38 cellular contexts compared by ENCODE assay signal in genomic region chr11:89176938-89177337, GRCh38. TPM values are rescaled to one million over a fixed set of nuclear protein-coding genes. Genes with fewer than 3 reads are reported as not detected.
"Had no signal": no experiment of that assay in that cellular context is flagged by ENCODE, and none has a peak within 500 bp of the region (broad histone marks: within the 10 kb centered on the region; RNA-seq: fewer than 3 reads in every experiment).

No MANE protein-coding gene starts in this region.

- H3K4me3 ChIP-seq: adrenal gland, body of pancreas, breast epithelium had no signal

- H3K4me1 ChIP-seq: adrenal gland, body of pancreas, breast epithelium had no signal

- H3K36me3 Mint-ChIP-seq: activated CD4-positive, alpha-beta memory T cell treated with anti-CD3 and anti-CD28 coated beads for 36 hours; activated naive CD4-positive, alpha-beta T cell treated with anti-CD3 and anti-CD28 coated beads, Interleukin-2, amount 50 U/mL, for 72 hours; activated naive CD8-positive, alpha-beta T cell treated with anti-CD3 and anti-CD28 coated beads for 36 hours had no signal

- FAIRE-seq: astrocyte, TTC549 had no signal

- H3K27me3 Mint-ChIP-seq: activated B cell treated with CpG ODN at 0.5 μM for 24 hours; activated CD4-positive, alpha-beta memory T cell treated with anti-CD3 and anti-CD28 coated beads for 36 hours; activated CD4-positive, alpha-beta T cell treated with anti-CD3 and anti-CD28 coated beads, Interleukin-2, amount 10 ng/mL, durations not matched to agents 24 days and 14 days; activated CD8-positive, alpha-beta T cell treated with anti-CD3 and anti-CD28 coated beads for 36 hours; activated naive CD8-positive, alpha-beta T cell treated with anti-CD3 and anti-CD28 coated beads for 36 hours; activated T-helper 17 cell treated with anti-CD3 and anti-CD28 coated beads, Interleukin-2, amount 50 U/mL, for 72 hours had no signal

- H3K9me3 ChIP-seq: adrenal gland, body of pancreas, breast epithelium had no signal

- ATAC-seq: activated CD8-positive, alpha-beta T cell treated with anti-CD3 and anti-CD28 coated beads for 36 hours; activated naive CD4-positive, alpha-beta T cell treated with anti-CD3 and anti-CD28 coated beads, Interleukin-2, amount 50 U/mL, for 72 hours; activated T-cell treated with anti-CD3 and anti-CD28 coated beads, Interleukin-2, amount 50 U/mL, for 4 hours; activated T-cell treated with anti-CD3 and anti-CD28 coated beads, Interleukin-2, amount 50 U/mL, for 72 hours; activated T-helper 17 cell treated with anti-CD3 and anti-CD28 coated beads, Interleukin-2, amount 50 U/mL, for 72 hours; body of pancreas had no signal

- H3K9me3 Mint-ChIP-seq: activated B cell treated with CpG ODN at 0.5 μM for 24 hours; activated CD4-positive, alpha-beta memory T cell treated with anti-CD3 and anti-CD28 coated beads for 36 hours; activated CD4-positive, alpha-beta T cell treated with anti-CD3 and anti-CD28 coated beads, Interleukin-2, amount 10 ng/mL, durations not matched to agents 24 days and 14 days; activated CD8-positive, alpha-beta T cell treated with anti-CD3 and anti-CD28 coated beads for 36 hours; activated naive CD4-positive, alpha-beta T cell treated with anti-CD3 and anti-CD28 coated beads, Interleukin-2, amount 50 U/mL, for 72 hours; activated naive CD8-positive, alpha-beta T cell treated with anti-CD3 and anti-CD28 coated beads for 36 hours; activated T-cell treated with anti-CD3 and anti-CD28 coated beads, Interleukin-2, amount 50 U/mL, for 4 hours; activated T-cell treated with anti-CD3 and anti-CD28 coated beads, Interleukin-2, amount 50 U/mL, for 72 hours; activated T-helper 1 cell treated with anti-CD3 and anti-CD28 coated beads, Interleukin-12 subunit alpha, Interleukin-12 subunit beta, Interleukin-2, Interleukin-4 antibody, amounts not matched to agents 30 ng/mL and 10 ng/mL and 1 ng/mL, durations not matched to agents 14 hours and 24 hours and 36 hours; T-helper 1 cell treated with Interleukin-12 subunit alpha and Interleukin-12 subunit beta and Interleukin-4 antibody, amounts not matched to agents 30 μg/mL and 1 μg/mL, for 36 hours; T-helper 2 cell treated with Interferon-gamma antibody and Interleukin-4, amounts not matched to agents 5 μg/mL and 100 μg/mL, for 36 hours had no signal

- H3K27ac ChIP-seq: adrenal gland, body of pancreas, brain microvascular endothelial cell, breast epithelium, VCaP had no signal

- DNase-seq: activated B cell treated with CpG ODN at 0.5 μM for 24 hours; activated CD4-positive, alpha-beta memory T cell treated with anti-CD3 and anti-CD28 coated beads for 36 hours; activated CD4-positive, alpha-beta T cell treated with anti-CD3 and anti-CD28 coated beads for 4 hours; activated CD4-positive, alpha-beta T cell treated with anti-CD3 and anti-CD28 coated beads, Interleukin-2, amount 10 ng/mL, durations not matched to agents 24 days and 14 days; activated CD4-positive, alpha-beta T cell treated with anti-CD3 and anti-CD28 coated beads, Interleukin-2, amount 50 U/mL, for 1 hour; activated CD4-positive, alpha-beta T cell treated with anti-CD3 and anti-CD28 coated beads, Interleukin-2, amount 50 U/mL, for 4 hours; activated CD4-positive, CD25-positive, alpha-beta regulatory T cell treated with anti-CD3 and anti-CD28 coated beads, Interleukin-2, amount 50 U/mL, for 72 hours; activated CD8-positive, alpha-beta memory T cell treated with anti-CD3 and anti-CD28 coated beads, Interleukin-2, amount 50 U/mL, for 4 hours; activated CD8-positive, alpha-beta T cell treated with anti-CD3 and anti-CD28 coated beads for 36 hours; activated effector memory CD4-positive, alpha-beta T cell treated with anti-CD3 and anti-CD28 coated beads, Interleukin-2, amount 50 U/mL, for 16 hours; activated gamma-delta T cell treated with Interleukin-2 at 50 U/mL for 16 hours; activated naive CD4-positive, alpha-beta T cell; activated naive CD4-positive, alpha-beta T cell treated with anti-CD3 and anti-CD28 coated beads, Interleukin-2, amount 50 U/mL, for 16 hours; activated naive CD8-positive, alpha-beta T cell treated with anti-CD3 and anti-CD28 coated beads for 36 hours; activated T-cell treated with anti-CD3 and anti-CD28 coated beads for 4 hours; activated T-cell treated with anti-CD3 and anti-CD28 coated beads, Interleukin-2, amount 50 U/mL, for 1 hour; activated T-cell treated with anti-CD3 and anti-CD28 coated beads, Interleukin-2, amount 50 U/mL, for 4 hours; activated T-cell treated with anti-CD3 and anti-CD28 coated beads, Interleukin-2, amount 50 U/mL, for 72 hours; adrenal gland; amniotic stem cell; aorta; body of pancreas; brain microvascular endothelial cell; central memory CD4-positive, alpha-beta T cell; T-helper 1 cell; T-helper 2 cell; T-helper 9 cell had no signal

- H3K4me3 Mint-ChIP-seq: activated B cell treated with CpG ODN at 0.5 μM for 24 hours; activated CD4-positive, alpha-beta memory T cell treated with anti-CD3 and anti-CD28 coated beads for 36 hours; activated CD4-positive, alpha-beta T cell treated with anti-CD3 and anti-CD28 coated beads, Interleukin-2, amount 10 ng/mL, durations not matched to agents 24 days and 14 days; activated CD8-positive, alpha-beta T cell treated with anti-CD3 and anti-CD28 coated beads for 36 hours; activated naive CD8-positive, alpha-beta T cell treated with anti-CD3 and anti-CD28 coated beads for 36 hours; activated T-cell treated with anti-CD3 and anti-CD28 coated beads, Interleukin-2, amount 50 U/mL, for 4 hours; activated T-cell treated with anti-CD3 and anti-CD28 coated beads, Interleukin-2, amount 50 U/mL, for 72 hours; activated T-helper 1 cell treated with anti-CD3 and anti-CD28 coated beads, Interleukin-12 subunit alpha, Interleukin-12 subunit beta, Interleukin-2, Interleukin-4 antibody, amounts not matched to agents 30 ng/mL and 10 ng/mL and 1 ng/mL, durations not matched to agents 14 hours and 24 hours and 36 hours; activated T-helper 17 cell treated with anti-CD3 and anti-CD28 coated beads, Interleukin-2, amount 50 U/mL, for 72 hours; T-helper 1 cell treated with Interleukin-12 subunit alpha and Interleukin-12 subunit beta and Interleukin-4 antibody, amounts not matched to agents 30 μg/mL and 1 μg/mL, for 36 hours; T-helper 2 cell treated with Interferon-gamma antibody and Interleukin-4, amounts not matched to agents 5 μg/mL and 100 μg/mL, for 36 hours had no signal

- H3K36me3 ChIP-seq: adrenal gland, brain microvascular endothelial cell, breast epithelium had no signal

- H3K27ac Mint-ChIP-seq: activated B cell treated with CpG ODN at 0.5 μM for 24 hours; activated CD4-positive, alpha-beta memory T cell treated with anti-CD3 and anti-CD28 coated beads for 36 hours; activated CD4-positive, alpha-beta T cell treated with anti-CD3 and anti-CD28 coated beads, Interleukin-2, amount 10 ng/mL, durations not matched to agents 24 days and 14 days; activated CD8-positive, alpha-beta T cell treated with anti-CD3 and anti-CD28 coated beads for 36 hours; activated naive CD4-positive, alpha-beta T cell treated with anti-CD3 and anti-CD28 coated beads, Interleukin-2, amount 50 U/mL, for 72 hours; activated naive CD8-positive, alpha-beta T cell treated with anti-CD3 and anti-CD28 coated beads for 36 hours; activated T-cell treated with anti-CD3 and anti-CD28 coated beads, Interleukin-2, amount 50 U/mL, for 72 hours; activated T-helper 1 cell treated with anti-CD3 and anti-CD28 coated beads, Interleukin-12 subunit alpha, Interleukin-12 subunit beta, Interleukin-2, Interleukin-4 antibody, amounts not matched to agents 30 ng/mL and 10 ng/mL and 1 ng/mL, durations not matched to agents 14 hours and 24 hours and 36 hours; activated T-helper 17 cell treated with anti-CD3 and anti-CD28 coated beads, Interleukin-2, amount 50 U/mL, for 72 hours; T-helper 1 cell treated with Interleukin-12 subunit alpha and Interleukin-12 subunit beta and Interleukin-4 antibody, amounts not matched to agents 30 μg/mL and 1 μg/mL, for 36 hours; T-helper 2 cell treated with Interferon-gamma antibody and Interleukin-4, amounts not matched to agents 5 μg/mL and 100 μg/mL, for 36 hours had no signal

- H3K4me1 Mint-ChIP-seq: activated B cell treated with CpG ODN at 0.5 μM for 24 hours; activated CD4-positive, alpha-beta T cell treated with anti-CD3 and anti-CD28 coated beads, Interleukin-2, amount 10 ng/mL, durations not matched to agents 24 days and 14 days; activated T-helper 17 cell treated with anti-CD3 and anti-CD28 coated beads, Interleukin-2, amount 50 U/mL, for 72 hours had no signal

- H3K27me3 ChIP-seq: adrenal gland, body of pancreas, brain microvascular endothelial cell, breast epithelium had no signal

RNA-seq across cellular contexts. Expression of gene TYR, which starts 0.7 kb away (rescaled TPM):
- total RNA-seq: activated B cell treated with CpG ODN at 0.5 μM for 24 hours; activated CD4-positive, alpha-beta memory T cell treated with anti-CD3 and anti-CD28 coated beads for 36 hours; activated CD4-positive, alpha-beta T cell treated with anti-CD3 and anti-CD28 coated beads, Interleukin-2, amount 10 ng/mL, durations not matched to agents 24 days and 14 days; activated CD8-positive, alpha-beta memory T cell treated with anti-CD3 and anti-CD28 coated beads for 36 hours; activated CD8-positive, alpha-beta T cell treated with anti-CD3 and anti-CD28 coated beads for 36 hours; activated naive CD4-positive, alpha-beta T cell treated with anti-CD3 and anti-CD28 coated beads, Interleukin-2, amount 50 U/mL, for 72 hours; activated naive CD8-positive, alpha-beta T cell treated with anti-CD3 and anti-CD28 coated beads for 36 hours; activated T-cell treated with anti-CD3 and anti-CD28 coated beads, Interleukin-2, amount 50 U/mL, for 4 hours; activated T-cell treated with anti-CD3 and anti-CD28 coated beads, Interleukin-2, amount 50 U/mL, for 72 hours; activated T-helper 1 cell treated with anti-CD3 and anti-CD28 coated beads, Interleukin-12 subunit alpha, Interleukin-12 subunit beta, Interleukin-2, Interleukin-4 antibody, amounts not matched to agents 30 ng/mL and 10 ng/mL and 1 ng/mL, durations not matched to agents 14 hours and 24 hours and 36 hours; activated T-helper 17 cell treated with anti-CD3 and anti-CD28 coated beads, Interleukin-2, amount 50 U/mL, for 72 hours; adrenal gland; aorta; astrocyte; body of pancreas; breast epithelium; cardiac septum had no signal
- polyA plus RNA-seq: adrenal gland, aorta had no signal
